Comparison of ENCODE assay signal across 1 cellular context in the genomic region with DNA sequence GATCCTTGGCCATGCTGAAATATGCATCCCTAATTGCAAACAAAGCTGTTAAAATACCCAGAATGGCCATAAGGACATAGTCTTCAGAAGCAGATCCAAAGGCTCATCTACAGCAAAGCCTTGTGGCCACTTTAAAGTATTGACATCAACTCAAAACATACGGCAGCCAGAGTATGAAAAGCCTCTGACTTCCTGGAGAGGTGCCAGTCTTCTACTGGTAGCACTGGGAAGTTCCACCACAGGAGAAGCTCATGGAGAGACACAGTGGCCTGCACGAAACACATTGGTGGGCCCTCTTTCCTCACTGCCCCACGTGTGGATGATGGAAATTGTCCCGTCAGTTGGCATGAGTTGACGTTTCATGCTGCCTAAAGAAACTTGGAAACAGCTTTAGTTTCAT.
TF ChIP-seq lines count a peak whose summit lies in the region.

No MANE protein-coding gene starts in this region.

TF ChIP-seq in HEK293, 187 proteins besides CTCF, POLR2A, EP300 and RAD21 (continued from another document):
- TF ChIP-seq, protein P1, sequence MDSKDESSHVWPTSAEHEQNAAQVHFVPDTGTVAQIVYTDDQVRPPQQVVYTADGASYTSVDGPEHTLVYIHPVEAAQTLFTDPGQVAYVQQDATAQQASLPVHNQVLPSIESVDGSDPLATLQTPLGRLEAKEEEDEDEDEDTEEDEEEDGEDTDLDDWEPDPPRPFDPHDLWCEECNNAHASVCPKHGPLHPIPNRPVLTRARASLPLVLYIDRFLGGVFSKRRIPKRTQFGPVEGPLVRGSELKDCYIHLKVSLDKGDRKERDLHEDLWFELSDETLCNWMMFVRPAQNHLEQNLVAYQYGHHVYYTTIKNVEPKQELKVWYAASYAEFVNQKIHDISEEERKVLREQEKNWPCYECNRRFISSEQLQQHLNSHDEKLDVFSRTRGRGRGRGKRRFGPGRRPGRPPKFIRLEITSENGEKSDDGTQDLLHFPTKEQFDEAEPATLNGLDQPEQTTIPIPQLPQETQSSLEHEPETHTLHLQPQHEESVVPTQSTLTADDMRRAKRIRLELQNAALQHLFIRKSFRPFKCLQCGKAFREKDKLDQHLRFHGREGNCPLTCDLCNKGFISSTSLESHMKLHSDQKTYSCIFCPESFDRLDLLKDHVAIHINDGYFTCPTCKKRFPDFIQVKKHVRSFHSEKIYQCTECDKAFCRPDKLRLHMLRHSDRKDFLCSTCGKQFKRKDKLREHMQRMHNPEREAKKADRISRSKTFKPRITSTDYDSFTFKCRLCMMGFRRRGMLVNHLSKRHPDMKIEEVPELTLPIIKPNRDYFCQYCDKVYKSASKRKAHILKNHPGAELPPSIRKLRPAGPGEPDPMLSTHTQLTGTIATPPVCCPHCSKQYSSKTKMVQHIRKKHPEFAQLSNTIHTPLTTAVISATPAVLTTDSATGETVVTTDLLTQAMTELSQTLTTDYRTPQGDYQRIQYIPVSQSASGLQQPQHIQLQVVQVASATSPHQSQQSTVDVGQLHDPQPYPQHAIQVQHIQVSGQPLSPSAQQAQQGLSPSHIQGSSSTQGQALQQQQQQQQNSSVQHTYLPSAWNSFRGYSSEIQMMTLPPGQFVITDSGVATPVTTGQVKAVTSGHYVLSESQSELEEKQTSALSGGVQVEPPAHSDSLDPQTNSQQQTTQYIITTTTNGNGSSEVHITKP (tag by site-specific recombination; IDR thresholded peaks at IDR 0.05), result 0 out of 2 replicates have a peak, but pooled peaks have one; percentile 25
